Comparison of ENCODE assay signal across 14 cellular contexts in the genomic region with DNA sequence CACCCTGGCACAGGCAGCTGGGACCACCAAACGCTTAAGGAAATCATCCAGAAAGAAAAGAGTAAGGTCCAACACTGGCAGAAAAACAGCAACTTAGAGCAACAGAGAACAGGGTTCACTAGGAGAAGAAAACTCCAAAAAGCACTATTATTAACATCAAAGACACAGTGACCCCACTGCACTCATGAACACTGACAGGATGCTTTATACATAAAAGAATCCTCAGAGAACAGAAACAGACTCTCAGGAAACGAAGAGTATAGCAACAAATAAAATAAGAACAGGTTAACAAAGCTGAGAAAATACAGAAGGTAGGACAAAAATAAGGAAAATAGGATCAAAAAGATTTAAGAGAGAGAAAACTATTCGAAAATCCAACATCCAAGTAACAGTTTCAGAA.
DNase-seq lines count a peak whose midpoint lies in the region; ATAC-seq and TF ChIP-seq lines count a peak whose summit lies in the region.
"Had no signal": no experiment of that assay in that cellular context is flagged by ENCODE, and none has a peak within 500 bp of the region (broad histone marks: within the 10 kb centered on the region; RNA-seq: fewer than 3 reads in every experiment).

No MANE protein-coding gene starts in this region.

- H3K36me3 Mint-ChIP-seq in activated T-cell treated with anti-CD3 and anti-CD28 coated beads, Interleukin-2, amount 50 U/mL, for 72 hours (ENCODE audit: insufficient read depth in 2 of 2), result peaks cover 3 to 4% of the 10 kb centered on the region in 2 donors
- H3K36me3 Mint-ChIP-seq in activated T-cell treated with anti-CD3 and anti-CD28 coated beads, Interleukin-2, amount 50 U/mL, for 4 hours (ENCODE audit: insufficient read depth), result peaks cover 10% of the 10 kb centered on the region
- peaks cover 2% of the 10 kb centered on the region for H3K36me3 Mint-ChIP-seq in IgD-negative memory B cell
- H3K36me3 Mint-ChIP-seq in endothelial cell (ENCODE audit: low read depth, unreplicated experiment), result peaks cover 29% of the 10 kb centered on the region
- peaks cover 56% of the 10 kb centered on the region for H3K36me3 Mint-ChIP-seq in nephron progenitor cell (ENCODE audit: low read depth)

- H3K27ac Mint-ChIP-seq in activated T-cell treated with anti-CD3 and anti-CD28 coated beads, Interleukin-2, amount 50 U/mL, for 72 hours, result peak overlapping the region; percentile 10
- H3K27ac Mint-ChIP-seq in IgD-negative memory B cell (peak overlapping the region in 2 of 3 donors; percentile 57 to 65), endothelial cell (ENCODE audit: unreplicated experiment) (peak overlapping the region; percentile 61), nephron progenitor cell (peak overlapping the region; percentile 56)

- H3K4me3 Mint-ChIP-seq in activated T-cell treated with anti-CD3 and anti-CD28 coated beads, Interleukin-2, amount 50 U/mL, for 72 hours, result no peak overlapping the region
- H3K4me3 Mint-ChIP-seq in activated T-cell treated with anti-CD3 and anti-CD28 coated beads, Interleukin-2, amount 50 U/mL, for 4 hours, result no peak overlapping the region
- H3K4me3 Mint-ChIP-seq in IgD-negative memory B cell, result peak overlapping the region in 2 of 4 donors; percentile 11 to 22
- H3K4me3 Mint-ChIP-seq in endothelial cell (ENCODE audit: unreplicated experiment), result peak overlapping the region; percentile 13
- no peak overlapping the region for H3K4me3 Mint-ChIP-seq in nephron progenitor cell

- no peaks in the 10 kb centered on the region for H3K9me3 Mint-ChIP-seq in activated T-cell treated with anti-CD3 and anti-CD28 coated beads, Interleukin-2, amount 50 U/mL, for 72 hours
- H3K9me3 Mint-ChIP-seq in activated T-cell treated with anti-CD3 and anti-CD28 coated beads, Interleukin-2, amount 50 U/mL, for 4 hours, result no peaks in the 10 kb centered on the region
- H3K9me3 Mint-ChIP-seq in IgD-negative memory B cell, result no peaks in the 10 kb centered on the region
- no peaks in the 10 kb centered on the region for H3K9me3 Mint-ChIP-seq in endothelial cell (ENCODE audit: unreplicated experiment)
- peaks cover 18% of the 10 kb centered on the region for H3K9me3 Mint-ChIP-seq in nephron progenitor cell

- no peaks in the 10 kb centered on the region for H3K27me3 Mint-ChIP-seq in activated T-cell treated with anti-CD3 and anti-CD28 coated beads, Interleukin-2, amount 50 U/mL, for 72 hours (ENCODE audit: low read depth)
- no peaks in the 10 kb centered on the region for H3K27me3 Mint-ChIP-seq in activated T-cell treated with anti-CD3 and anti-CD28 coated beads, Interleukin-2, amount 50 U/mL, for 4 hours (ENCODE audit: low read depth)
- H3K27me3 Mint-ChIP-seq in IgD-negative memory B cell (no peaks in the 10 kb centered on the region), endothelial cell (ENCODE audit: unreplicated experiment) (peaks cover 7% of the 10 kb centered on the region), nephron progenitor cell (ENCODE audit: low read depth, poor library complexity) (peaks cover 4% of the 10 kb centered on the region)

- no peak for TF ChIP-seq CTCF in endothelial cell (IDR thresholded peaks at IDR 0.05; ENCODE audit: unreplicated experiment)
- no peak for TF ChIP-seq CTCF in nephron progenitor cell (IDR thresholded peaks at IDR 0.05)

- DNase-seq in activated T-cell treated with anti-CD3 and anti-CD28 coated beads, Interleukin-2, amount 50 U/mL, for 72 hours, result no peak
- DNase-seq in activated T-cell treated with anti-CD3 and anti-CD28 coated beads, Interleukin-2, amount 50 U/mL, for 4 hours, result no peak
- DNase-seq in endothelial cell (ENCODE audit: low spot score) (no peak), nephron progenitor cell (no peak), inferior parietal cortex (ENCODE audit: extremely low spot score) (no peak), NCI-H1436 (lab: John Stamatoyannopoulos, UW) (no peak)
- DNase-seq: DMS79, MV-4-11, NCI-H187, NCI-H2107, NCI-H82, SHP77 had no signal

- no peak for ATAC-seq in activated T-cell treated with anti-CD3 and anti-CD28 coated beads, Interleukin-2, amount 50 U/mL, for 72 hours (replicated peaks in 1 of 2)
- ATAC-seq in activated T-cell treated with anti-CD3 and anti-CD28 coated beads, Interleukin-2, amount 50 U/mL, for 4 hours, result no peak
- no peak for ATAC-seq in GM21447 (IDR thresholded peaks at IDR 0.05; ENCODE audit: unreplicated experiment)

- peaks cover 18% of the 10 kb centered on the region for H3K4me1 Mint-ChIP-seq in activated T-cell treated with anti-CD3 and anti-CD28 coated beads, Interleukin-2, amount 50 U/mL, for 72 hours (ENCODE audit: low read depth)
- peaks cover 12% of the 10 kb centered on the region for H3K4me1 Mint-ChIP-seq in activated T-cell treated with anti-CD3 and anti-CD28 coated beads, Interleukin-2, amount 50 U/mL, for 4 hours (ENCODE audit: low read depth)
- peaks cover 7 to 14% (median 13%) of the 10 kb centered on the region in 3 donors for H3K4me1 Mint-ChIP-seq in IgD-negative memory B cell
- H3K4me1 Mint-ChIP-seq in endothelial cell (ENCODE audit: unreplicated experiment), result peaks cover 5% of the 10 kb centered on the region
- H3K4me1 Mint-ChIP-seq in nephron progenitor cell, result peaks cover 26% of the 10 kb centered on the region

Comparison
In these comparisons a context has a peak if more than half of its experiments do, and no peak if none do; other contexts are left out.
1. H3K27ac Mint-ChIP-seq: peak in every context shown above with its lines; median percentile 61 in IgD-negative memory B cell; 61 in endothelial cell; 56 in nephron progenitor cell; 10 in activated T-cell treated with anti-CD3 and anti-CD28 coated beads, Interleukin-2, amount 50 U/mL, for 72 hours.